1 cellular context compared by ENCODE assay signal in genomic region chr7:44147026-44147881, GRCh38.
TF ChIP-seq lines count a peak whose summit lies in the region.

No MANE protein-coding gene starts in this region.

TF ChIP-seq in H1, 55 proteins besides CTCF, POLR2A, EP300 and RAD21:
- TF ChIP-seq ATF3 (IDR thresholded peaks at IDR 0.05; ENCODE audit: insufficient read depth, low read depth, low read length) (no peak), SIN3A (conservative IDR thresholded peaks at IDR 0.05 in 1 of 2, IDR thresholded peaks at IDR 0.05 in 1 of 2; ENCODE audit: low read depth in 1 of 2, low read length in 2 of 2) (no peak), HDAC2 (IDR thresholded peaks at IDR 0.05; ENCODE audit: borderline replicate concordance in 1 of 2, low read depth in 2 of 2, low read length in 2 of 2) (no peak), TBP (IDR thresholded peaks at IDR 0.05; ENCODE audit: low read depth, low read length) (no peak), SRF (IDR thresholded peaks at IDR 0.05; ENCODE audit: low read depth, low read length) (no peak), CHD7 (IDR thresholded peaks at IDR 0.05; ENCODE audit: insufficient replicate concordance, low read length) (no peak)
